Comparison of ENCODE assay signal across 9 cellular contexts in genomic region chr3:194489736-194490612, GRCh38. TPM values are rescaled to one million over a fixed set of nuclear protein-coding genes. Genes with fewer than 3 reads are reported as not detected.
DNase-seq lines count a peak whose midpoint lies in the region; ATAC-seq and TF ChIP-seq lines count a peak whose summit lies in the region.
"Had no signal": no experiment of that assay in that cellular context is flagged by ENCODE, and none has a peak within 500 bp of the region (broad histone marks: within the 10 kb centered on the region; RNA-seq: fewer than 3 reads in every experiment).

No MANE protein-coding gene starts in this region.

- no peak overlapping the region for H3K4me3 ChIP-seq in lower lobe of right lung

- H3K36me3 Mint-ChIP-seq in activated T-cell treated with anti-CD3 and anti-CD28 coated beads, Interleukin-2, amount 50 U/mL, for 72 hours (ENCODE audit: insufficient read depth in 2 of 2), result peaks cover 6 to 15% of the 10 kb centered on the region in 2 donors
- H3K36me3 Mint-ChIP-seq: brain had no signal

- no peaks in the 10 kb centered on the region for H3K36me3 ChIP-seq in lower lobe of right lung

- H3K4me3 Mint-ChIP-seq in activated T-cell treated with anti-CD3 and anti-CD28 coated beads, Interleukin-2, amount 50 U/mL, for 72 hours, result peak overlapping the region; percentile 20 to 77

- H3K4me1 Mint-ChIP-seq in activated T-cell treated with anti-CD3 and anti-CD28 coated beads, Interleukin-2, amount 50 U/mL, for 72 hours (ENCODE audit: low read depth), result peaks cover 59% of the 10 kb centered on the region

- no peak overlapping the region for H3K27ac ChIP-seq in lower lobe of right lung

- H3K27me3 ChIP-seq in lower lobe of right lung (ENCODE audit: low read depth), result no peaks in the 10 kb centered on the region

- intact Hi-C loops in lower lobe of right lung (cut with DNase I), result no loop called here

- H3K27ac Mint-ChIP-seq in activated T-cell treated with anti-CD3 and anti-CD28 coated beads, Interleukin-2, amount 50 U/mL, for 72 hours, result peak overlapping the region; percentile 44

- no peaks in the 10 kb centered on the region for H3K27me3 Mint-ChIP-seq in activated T-cell treated with anti-CD3 and anti-CD28 coated beads, Interleukin-2, amount 50 U/mL, for 72 hours (ENCODE audit: low read depth)

- DNase-seq in stimulated activated CD4-positive, alpha-beta T cell treated with anti-CD3 and anti-CD28 coated beads, Interleukin-4, amount 100 ng/mL, for 24 hours, result peak; percentile 42
- no peak for DNase-seq in stimulated activated CD4-positive, alpha-beta T cell treated with anti-CD3 and anti-CD28 coated beads, Interleukin-2, amount 100 ng/mL, for 48 hours
- peak; percentile 47 to 51 for DNase-seq in activated T-cell treated with anti-CD3 and anti-CD28 coated beads, Interleukin-2, amount 50 U/mL, for 72 hours
- DNase-seq in DMS153 treated with DMSO at 0.1 percent for 48 hours (lab: John Stamatoyannopoulos, UW; ENCODE audit: unreplicated experiment), result no peak
- DNase-seq in NCI-H1105 treated with DMSO at 0.1 percent for 48 hours (lab: John Stamatoyannopoulos, UW), result no peak
- DNase-seq in lower lobe of right lung, result no peak
- no peak for DNase-seq in NCI-H1092 (lab: John Stamatoyannopoulos, UW)

- no peaks in the 10 kb centered on the region for H3K9me3 ChIP-seq in lower lobe of right lung

- H3K4me1 ChIP-seq in lower lobe of right lung, result peaks cover 30% of the 10 kb centered on the region

- no peak for TF ChIP-seq CTCF in lower lobe of right lung (IDR thresholded peaks at IDR 0.05)

- ATAC-seq in HG02973 (IDR thresholded peaks at IDR 0.05; ENCODE audit: unreplicated experiment) (peak; percentile 37), lower lobe of right lung (no peak)
- peak; percentile 18 to 41 for ATAC-seq in activated T-cell treated with anti-CD3 and anti-CD28 coated beads, Interleukin-2, amount 50 U/mL, for 72 hours (replicated peaks in 1 of 2)

- peaks cover 0 to 4% of the 10 kb centered on the region in 2 donors for H3K9me3 Mint-ChIP-seq in activated T-cell treated with anti-CD3 and anti-CD28 coated beads, Interleukin-2, amount 50 U/mL, for 72 hours

RNA-seq across cellular contexts. Expression of gene ATP13A3, which starts 3.2 kb away (rescaled TPM):
- total RNA-seq in activated T-cell treated with anti-CD3 and anti-CD28 coated beads, Interleukin-2, amount 50 U/mL, for 72 hours, result 100 to 1,000 TPM in 1 of 2 donors, 10 to 100 TPM in 1; 97.7 to 121 TPM
- total RNA-seq in lower lobe of right lung, result 84.8 TPM

Comparison
In these comparisons a context has a peak if more than half of its experiments do, and no peak if none do; other contexts are left out.
1. DNase-seq: peak in stimulated activated CD4-positive, alpha-beta T cell treated with anti-CD3 and anti-CD28 coated beads, Interleukin-4, amount 100 ng/mL, for 24 hours (single experiment) and activated T-cell treated with anti-CD3 and anti-CD28 coated beads, Interleukin-2, amount 50 U/mL, for 72 hours (2 of 2); none in stimulated activated CD4-positive, alpha-beta T cell treated with anti-CD3 and anti-CD28 coated beads, Interleukin-2, amount 100 ng/mL, for 48 hours (0 of 2), DMS153 treated with DMSO at 0.1 percent for 48 hours (single experiment), NCI-H1105 treated with DMSO at 0.1 percent for 48 hours (single experiment), lower lobe of right lung (single experiment) and NCI-H1092 (single experiment).
2. ATAC-seq: peak in HG02973 (single experiment) and activated T-cell treated with anti-CD3 and anti-CD28 coated beads, Interleukin-2, amount 50 U/mL, for 72 hours (2 of 2); none in lower lobe of right lung (0 of 2).